ENCODE assay signal across 11 cellular contexts in the genomic region with DNA sequence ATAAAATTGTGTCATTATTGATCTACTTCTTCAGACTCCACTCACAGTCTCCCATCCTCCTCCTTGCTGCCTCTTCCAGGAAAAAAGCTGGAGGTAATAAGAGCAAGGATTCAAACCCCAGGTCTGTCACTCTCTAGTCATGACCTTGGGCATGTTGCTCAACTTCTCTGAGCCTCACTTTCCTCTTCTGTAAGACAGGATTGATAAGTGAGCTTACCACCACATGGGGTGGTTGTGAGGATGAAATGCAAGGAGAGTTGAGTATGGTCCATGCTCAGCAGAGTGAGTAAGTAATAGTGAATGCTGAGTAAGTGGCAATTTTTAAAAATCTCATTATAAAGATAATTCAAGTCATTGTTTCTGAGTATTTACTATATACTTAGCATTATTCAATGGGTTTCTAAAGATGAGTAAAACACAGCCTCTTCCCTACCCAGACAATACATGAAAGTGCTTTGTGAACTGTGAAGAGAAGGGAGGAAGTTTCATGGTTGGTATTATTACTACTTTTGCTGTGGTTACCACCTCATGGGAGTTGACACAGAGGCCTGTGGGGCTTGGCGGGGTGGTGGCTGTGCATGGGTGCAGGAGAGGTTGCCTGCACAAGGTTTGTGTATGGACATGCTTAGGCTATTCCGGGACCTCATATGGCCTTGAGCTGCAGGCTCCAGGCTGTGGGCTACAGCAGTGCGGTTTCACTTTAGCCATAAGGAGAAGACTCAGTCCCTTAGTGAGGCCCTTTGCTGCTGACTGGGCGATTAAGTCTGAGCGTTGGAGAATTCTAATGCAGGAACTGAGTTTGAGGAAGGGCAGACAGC. TPM values are rescaled to one million over a fixed set of nuclear protein-coding genes. Genes with fewer than 3 reads are reported as not detected.
A peak's percentile ranks its signal among the peaks of the same experiment; 100 is the strongest.
DNase-seq lines count a peak whose midpoint lies in the region; ATAC-seq and TF ChIP-seq lines count a peak whose summit lies in the region.
"Had no signal": no experiment of that assay in that cellular context is flagged by ENCODE, and none has a peak within 500 bp of the region (broad histone marks: within the 10 kb centered on the region; RNA-seq: fewer than 3 reads in every experiment).

No MANE protein-coding gene starts in this region.

- H3K27me3 ChIP-seq in colonic mucosa, result no peaks in the 10 kb centered on the region

- DNase-seq in NOMO-1 (lab: John Stamatoyannopoulos, UW; ENCODE audit: unreplicated experiment in 2 of 2) (peak; percentile 79 to 82), mucosa of descending colon (peak in 1 of 3 donors; percentile 5), DMS53 treated with DMSO at 0.1 percent for 48 hours (lab: John Stamatoyannopoulos, UW; ENCODE audit: unreplicated experiment) (no peak), COLO829 (ENCODE audit: low spot score) (no peak), iPS-NIHi11 (ENCODE audit: low spot score) (no peak), colonic mucosa (no peak)
- DNase-seq: central memory CD4-positive, alpha-beta T cell; foreskin fibroblast had no signal

- ATAC-seq in GM18858 (IDR thresholded peaks at IDR 0.05; ENCODE audit: unreplicated experiment) (peak; percentile 83), HG02870 (IDR thresholded peaks at IDR 0.05; ENCODE audit: unreplicated experiment) (peak; percentile 56), mucosa of descending colon (peak; percentile 35)

- intact Hi-C loops in mucosa of descending colon (cut with DNase I, micrococcal nuclease), result no loop called here
- intact Hi-C loops in colonic mucosa (cut with DNase I), result no loop called here

- H3K36me3 ChIP-seq in mucosa of descending colon (ENCODE audit: low read depth) (no peaks in the 10 kb centered on the region), colonic mucosa (no peaks in the 10 kb centered on the region)

- H3K27ac ChIP-seq in colonic mucosa, result no peak overlapping the region

- no peaks in the 10 kb centered on the region for H3K4me1 ChIP-seq in mucosa of descending colon (ENCODE audit: low read depth)
- H3K4me1 ChIP-seq in colonic mucosa, result no peaks in the 10 kb centered on the region

- no peak overlapping the region for H3K4me3 ChIP-seq in mucosa of descending colon
- H3K4me3 ChIP-seq in colonic mucosa, result no peak overlapping the region

- H3K9me3 ChIP-seq in mucosa of descending colon (no peaks in the 10 kb centered on the region), colonic mucosa (no peaks in the 10 kb centered on the region)

- TF ChIP-seq CTCF in mucosa of descending colon (IDR thresholded peaks at IDR 0.05), result no peak
- TF ChIP-seq CTCF in colonic mucosa (IDR thresholded peaks at IDR 0.05), result no peak

- H3K9ac ChIP-seq in colonic mucosa (ENCODE audit: low read depth in 2 of 2, low read length in 2 of 2), result no peak overlapping the region

RNA-seq across cellular contexts. Expression of a gene that starts 30.0 kb away (rescaled TPM):
- total RNA-seq in mucosa of descending colon (under 1 TPM in 1 of 3 donors, not detected in 2; 0.13 TPM), colonic mucosa (not detected)
- total RNA-seq: skeletal muscle tissue had no signal

Comparison
In these comparisons a context has a peak if more than half of its experiments do, and no peak if none do; other contexts are left out.
1. DNase-seq: peak in NOMO-1 (2 of 2); none in DMS53 treated with DMSO at 0.1 percent for 48 hours (single experiment), COLO829 (single experiment), iPS-NIHi11 (single experiment) and colonic mucosa (single experiment).
2. Peak in every context shown above with its lines, with median percentiles within 50 percentile points of each other: ATAC-seq.